In genomic region chr6:151181701-151182367, GRCh38 we compare ENCODE assay signal across 25 cellular contexts. TPM values are rescaled to one million over a fixed set of nuclear protein-coding genes. Genes with fewer than 3 reads are reported as not detected.
DNase-seq lines count a peak whose midpoint lies in the region; ATAC-seq and TF ChIP-seq lines count a peak whose summit lies in the region.
"Had no signal": no experiment of that assay in that cellular context is flagged by ENCODE, and none has a peak within 500 bp of the region (broad histone marks: within the 10 kb centered on the region; RNA-seq: fewer than 3 reads in every experiment).

No MANE protein-coding gene starts in this region.

- no peak overlapping the region for H3K27ac Mint-ChIP-seq in CD14-positive monocyte
- H3K27ac Mint-ChIP-seq: activated CD4-positive, alpha-beta memory T cell treated with anti-CD3 and anti-CD28 coated beads, Interleukin-2, amount 10 ng/mL, durations not matched to agents 7 days and 5 days; activated T-helper 17 cell treated with anti-CD3 and anti-CD28 coated beads, Interleukin-2, amount 50 U/mL, for 72 hours; neural progenitor cell had no signal

- H3K4me2 ChIP-seq in BLaER1 treated with 17β-estradiol and CSF1 and Interleukin-3, amounts not matched to agents 10 nM and 100 nM = peak overlapping the region in 6 of 11 experiments; percentile 0 to 32 (median 12); a peak in 7 of 22 replicates
- H3K4me2 ChIP-seq: neural progenitor cell had no signal

- DNase-seq in NCI-H187 (lab: John Stamatoyannopoulos, UW) (peak; percentile 25 to 48), astrocyte of the cerebellum (ENCODE audit: low read depth) (peak; percentile 4), left lung (no peak), cerebellar nuclear complex (lab: John Stamatoyannopoulos, UW) (no peak), H4 (ENCODE audit: low spot score) (no peak), CD14-positive monocyte (ENCODE audit: low spot score) (no peak), AG08395 (ENCODE audit: low spot score) (no peak)
- DNase-seq: activated CD4-positive, alpha-beta memory T cell treated with anti-CD3 and anti-CD28 coated beads, Interleukin-2, amount 10 ng/mL, durations not matched to agents 7 days and 5 days; activated CD8-positive, alpha-beta memory T cell treated with anti-CD3 and anti-CD28 coated beads, Interleukin-2, amount 50 U/mL, for 48 hours; activated naive CD4-positive, alpha-beta T cell treated with anti-CD3 and anti-CD28 coated beads, Interleukin-2, amount 50 U/mL, for 16 hours; amygdala; BE2C; central memory CD4-positive, alpha-beta T cell; islet precursor cell; NCI-H2227 treated with DMSO at 0.1 percent for 48 hours; NCI-H748 treated with DMSO at 0.1 percent for 48 hours; right cardiac atrium; SJCRH30; stimulated activated CD4-positive, alpha-beta T cell treated with anti-CD3 and anti-CD28 coated beads, Interleukin-2, amount 100 ng/mL, for 24 hours; transverse colon had no signal

- intact Hi-C loops in left lung (cut with DNase I) = no loop called here
- intact Hi-C loops in CD14-positive monocyte (cut with micrococcal nuclease) = no loop called here

- H3K27ac ChIP-seq in BLaER1 treated with 17β-estradiol and CSF1 and Interleukin-3, amounts not matched to agents 10 nM and 100 nM = no peak overlapping the region
- H3K27ac ChIP-seq in left lung = no peak overlapping the region
- H3K27ac ChIP-seq: neural progenitor cell, parathyroid adenoma, SJCRH30, transverse colon had no signal

- H3K27me3 ChIP-seq in BLaER1 treated with 17β-estradiol and CSF1 and Interleukin-3, amounts not matched to agents 10 nM and 100 nM = no peaks in the 10 kb centered on the region
- no peaks in the 10 kb centered on the region for H3K27me3 ChIP-seq in left lung
- H3K27me3 ChIP-seq: BE2C, neural progenitor cell, SJCRH30, transverse colon had no signal

- H3K27me3 Mint-ChIP-seq in CD14-positive monocyte (ENCODE audit: low read depth in 3 of 3) = peaks cover 0 to 4% (median 2%) of the 10 kb centered on the region in 3 donors

- 0 out of 22 replicates have a peak, but pooled peaks cover 0 to 4% (median 0%) of the 10 kb centered on the region in 11 experiments for H3K36me3 ChIP-seq in BLaER1 treated with 17β-estradiol and CSF1 and Interleukin-3, amounts not matched to agents 10 nM and 100 nM
- no peaks in the 10 kb centered on the region for H3K36me3 ChIP-seq in left lung
- H3K36me3 ChIP-seq: BE2C, neural progenitor cell, SJCRH30, transverse colon had no signal

- H3K4me1 ChIP-seq in BLaER1 treated with 17β-estradiol and CSF1 and Interleukin-3, amounts not matched to agents 10 nM and 100 nM = peaks cover 0 to 17% (median 5%) of the 10 kb centered on the region in 10 experiments; a peak in 10 of 20 replicates
- no peaks in the 10 kb centered on the region for H3K4me1 ChIP-seq in left lung
- H3K4me1 ChIP-seq: parathyroid adenoma, SJCRH30, transverse colon had no signal

- in situ Hi-C loops in astrocyte of the cerebellum (cut with HindIII; ENCODE audit: low sequenced_read_pairs) = no loop called here

- no peak for TF ChIP-seq CTCF in astrocyte of the cerebellum (IDR thresholded peaks at IDR 0.05; ENCODE audit: low read depth, low read length, missing control alignments)
- TF ChIP-seq CTCF in left lung (IDR thresholded peaks at IDR 0.05) = no peak
- TF ChIP-seq CTCF in CD14-positive monocyte (IDR thresholded peaks at IDR 0.05) = no peak

- H4K20me1 ChIP-seq in BLaER1 treated with 17β-estradiol and CSF1 and Interleukin-3, amounts not matched to agents 10 nM and 100 nM = no peaks in the 10 kb centered on the region

- H3K9ac ChIP-seq in BLaER1 treated with 17β-estradiol and CSF1 and Interleukin-3, amounts not matched to agents 10 nM and 100 nM = no peak overlapping the region
- H3K9ac ChIP-seq: neural progenitor cell, parathyroid adenoma had no signal

- ATAC-seq in left lung = peak; percentile 92
- ATAC-seq: activated CD4-positive, CD25-positive, alpha-beta regulatory T cell treated with anti-CD3 and anti-CD28 coated beads, Interleukin-2, amount 50 U/mL, for 24 hours; activated T-helper 17 cell treated with anti-CD3 and anti-CD28 coated beads, Interleukin-2, amount 50 U/mL, for 72 hours; right cardiac atrium had no signal

- H3K4me1 Mint-ChIP-seq in CD14-positive monocyte = no peaks in the 10 kb centered on the region
- H3K4me1 Mint-ChIP-seq: activated CD4-positive, alpha-beta memory T cell treated with anti-CD3 and anti-CD28 coated beads, Interleukin-2, amount 10 ng/mL, durations not matched to agents 7 days and 5 days; activated T-helper 17 cell treated with anti-CD3 and anti-CD28 coated beads, Interleukin-2, amount 50 U/mL, for 72 hours had no signal

- H3K36me3 Mint-ChIP-seq in CD14-positive monocyte = no peaks in the 10 kb centered on the region

- H3K4me3 Mint-ChIP-seq in CD14-positive monocyte = no peak overlapping the region
- H3K4me3 Mint-ChIP-seq: activated CD4-positive, alpha-beta memory T cell treated with anti-CD3 and anti-CD28 coated beads, Interleukin-2, amount 10 ng/mL, durations not matched to agents 7 days and 5 days; activated T-helper 17 cell treated with anti-CD3 and anti-CD28 coated beads, Interleukin-2, amount 50 U/mL, for 72 hours; neural progenitor cell had no signal

- H3K9me3 Mint-ChIP-seq in CD14-positive monocyte = peaks cover 2 to 28% (median 6%) of the 10 kb centered on the region in 7 donors
- H3K9me3 Mint-ChIP-seq: activated CD4-positive, alpha-beta memory T cell treated with anti-CD3 and anti-CD28 coated beads, Interleukin-2, amount 10 ng/mL, durations not matched to agents 7 days and 5 days; activated T-helper 17 cell treated with anti-CD3 and anti-CD28 coated beads, Interleukin-2, amount 50 U/mL, for 72 hours had no signal

- no peak overlapping the region for H3K4me3 ChIP-seq in BLaER1 treated with 17β-estradiol and CSF1 and Interleukin-3, amounts not matched to agents 10 nM and 100 nM
- no peak overlapping the region for H3K4me3 ChIP-seq in astrocyte of the cerebellum (ENCODE audit: low read depth, low read length)
- H3K4me3 ChIP-seq in left lung = no peak overlapping the region
- H3K4me3 ChIP-seq: neural progenitor cell, SJCRH30, transverse colon had no signal

- H3K9me3 ChIP-seq in BLaER1 treated with 17β-estradiol and CSF1 and Interleukin-3, amounts not matched to agents 10 nM and 100 nM (replicated peaks in 1 of 11) = peaks cover 16 to 29% (median 20%) of the 10 kb centered on the region in 11 experiments
- no peaks in the 10 kb centered on the region for H3K9me3 ChIP-seq in left lung
- H3K9me3 ChIP-seq: BE2C, SJCRH30, transverse colon had no signal

RNA-seq across cellular contexts. Expression of gene AKAP12, which starts 57.9 kb away (rescaled TPM):
- total RNA-seq in left lung = 10 to 100 TPM; 28.9 to 29.1 TPM
- total RNA-seq in H4 (2014; rRNA removed; shearing (Covaris generic)) = 4.8 and 6.5 TPM in 2 replicates
- not detected for polyA plus RNA-seq in CD14-positive monocyte

Comparison
In these comparisons a context has a peak if more than half of its experiments do, and no peak if none do; other contexts are left out.
1. DNase-seq: peak in NCI-H187 (2 of 2) and astrocyte of the cerebellum (single experiment); none in left lung (0 of 2), cerebellar nuclear complex (0 of 2), H4 (single experiment), CD14-positive monocyte (single experiment) and AG08395 (single experiment).